Comparison of ENCODE assay signal across 8 cellular contexts in the genomic region with DNA sequence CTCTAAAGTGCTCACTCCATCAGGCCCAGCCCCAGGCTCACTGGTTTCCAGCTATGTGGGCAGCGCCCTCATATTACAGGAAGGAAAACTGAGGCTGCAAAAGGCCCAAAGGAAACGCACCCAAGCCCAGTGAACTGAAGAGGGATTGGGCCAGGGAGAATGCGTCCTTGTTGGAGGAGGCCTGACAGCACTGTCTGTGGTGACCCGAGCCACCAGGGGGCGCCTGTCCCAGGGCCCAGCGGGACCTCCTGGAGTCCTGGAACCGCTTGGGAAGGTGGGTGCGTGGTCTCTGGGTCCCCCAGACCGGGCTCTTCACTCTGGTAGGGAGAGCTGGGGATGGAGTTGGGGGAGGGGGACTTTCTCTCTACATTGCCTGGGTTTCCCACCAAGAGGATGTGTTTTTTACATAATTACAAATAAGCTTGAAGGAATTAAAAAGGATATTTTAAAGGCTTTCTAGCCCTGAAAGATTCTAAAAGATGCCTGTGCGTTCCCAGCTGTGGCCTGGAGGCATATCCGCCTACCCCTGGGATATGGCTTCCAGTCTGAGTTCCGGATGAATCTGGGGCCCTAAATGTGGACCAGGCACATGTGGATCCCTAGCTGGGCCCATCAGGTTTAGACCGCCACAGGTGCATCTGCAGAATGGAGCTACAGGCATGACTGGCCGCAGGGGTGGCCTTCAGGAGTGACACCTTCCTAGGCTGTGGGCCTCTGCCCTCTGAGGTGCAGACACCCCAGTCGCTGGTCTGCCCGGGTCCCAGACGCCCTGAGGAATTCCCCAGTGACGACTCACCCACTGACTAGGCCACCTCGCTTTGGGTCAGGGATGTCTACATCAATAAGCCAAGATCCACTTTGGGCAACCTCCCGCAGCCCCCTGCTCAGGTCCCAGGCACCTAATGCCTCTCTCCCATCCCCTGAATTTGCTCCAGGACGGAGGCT. TPM values are rescaled to one million over a fixed set of nuclear protein-coding genes. Genes with fewer than 3 reads are reported as not detected.
DNase-seq lines count a peak whose midpoint lies in the region; ATAC-seq, FAIRE-seq and TF ChIP-seq lines count a peak whose summit lies in the region.

No MANE protein-coding gene starts in this region.

- no peaks in the 10 kb centered on the region for H3K27me3 ChIP-seq in NT2/D1 (ENCODE audit: insufficient read depth, insufficient read length)

- peak; percentile 40 for ATAC-seq in HG03354 (IDR thresholded peaks at IDR 0.05; ENCODE audit: poor library complexity, severe bottlenecking, unreplicated experiment)
- ATAC-seq in mucosa of descending colon: peak; percentile 80
- no peak for ATAC-seq in GM21737 (IDR thresholded peaks at IDR 0.05; ENCODE audit: unreplicated experiment)

- DNase-seq in D721Med (ENCODE audit: insufficient read length, low spot score) (peak; percentile 66), NT2/D1 (ENCODE audit: low read depth, low spot score) (peak; percentile 61), epidermal melanocyte (ENCODE audit: insufficient read length, low spot score) (peak; percentile 59), mucosa of descending colon (peak; percentile 81 to 92 (median 88))
- DNase-seq in activated CD8-positive, alpha-beta memory T cell treated with anti-CD3 and anti-CD28 coated beads, Interleukin-2, amount 50 U/mL, for 4 hours: peak; percentile 87
- peak; percentile 64 to 76 for DNase-seq in stimulated activated CD8-positive, alpha-beta memory T cell treated with anti-CD3 and anti-CD28 coated beads, Interleukin-4, amount 100 ng/mL, for 4 hours (ENCODE audit: low read depth in 2 of 2, low spot score in 1 of 2)

- TF ChIP-seq CTCF in D721Med (IDR thresholded peaks at IDR 0.05; ENCODE audit: insufficient read depth, missing control alignments) (peak; percentile 90), mucosa of descending colon (IDR thresholded peaks at IDR 0.05) (peak; percentile 88)

- intact Hi-C loops in mucosa of descending colon (cut with DNase I, micrococcal nuclease): loop anchor here in 1 of 2 donors (10.0 kb wide), 1 partner anchor 81 kb away; no protein-coding TSS in a partner anchor

- FAIRE-seq in D721Med (lab: Jason Lieb, UNC): no peak

- H3K9ac ChIP-seq in NT2/D1 (ENCODE audit: insufficient read length, low read depth): no peak overlapping the region

- H3K36me3 ChIP-seq in NT2/D1 (ENCODE audit: insufficient read depth, insufficient read length, low read length) (no peaks in the 10 kb centered on the region), mucosa of descending colon (ENCODE audit: low read depth) (no peaks in the 10 kb centered on the region)

- H3K4me3 ChIP-seq in NT2/D1 (ENCODE audit: insufficient read length, low read depth): no peak overlapping the region
- no peak overlapping the region for H3K4me3 ChIP-seq in mucosa of descending colon

- no peaks in the 10 kb centered on the region for H3K9me3 ChIP-seq in NT2/D1 (ENCODE audit: insufficient read depth, low read length)
- H3K9me3 ChIP-seq in mucosa of descending colon: no peaks in the 10 kb centered on the region

- H3K4me1 ChIP-seq in NT2/D1 (ENCODE audit: insufficient read depth, insufficient read length): peaks cover 26% of the 10 kb centered on the region
- H3K4me1 ChIP-seq in mucosa of descending colon (ENCODE audit: low read depth): no peaks in the 10 kb centered on the region

RNA-seq across cellular contexts. Expression of gene SPI1, which starts 4.2 kb away (rescaled TPM):
- total RNA-seq in mucosa of descending colon: 10 to 100 TPM in 2 of 3 donors, 1 to 10 TPM in 1; 4.9 to 21.0 (median 20.6) TPM

RNA-seq across cellular contexts. Expression of gene MYBPC3, which starts 21.6 kb away (rescaled TPM):
- total RNA-seq in mucosa of descending colon: 1 to 10 TPM in 1 of 3 donors, under 1 TPM in 2; 0.06 to 1.1 (median 0.09) TPM

RNA-seq across cellular contexts. Expression of gene SLC39A13, which starts 34.2 kb away (rescaled TPM):
- total RNA-seq in mucosa of descending colon: 10 to 100 TPM; 14.4 to 30.9 (median 21.4) TPM

RNA-seq across cellular contexts. Expression of gene PSMC3, which starts 52.1 kb away (rescaled TPM):
- total RNA-seq in mucosa of descending colon: 100 to 1,000 TPM in 1 of 3 donors, 10 to 100 TPM in 2; 70.7 to 115 (median 91.0) TPM
